ENCODE assay signal across 24 cellular contexts in genomic region chr9:17938256-17938655, GRCh38.
"Had no signal": no experiment of that assay in that cellular context is flagged by ENCODE, and none has a peak within 500 bp of the region (broad histone marks: within the 10 kb centered on the region; RNA-seq: fewer than 3 reads in every experiment).

No MANE protein-coding gene starts in this region.

- ATAC-seq: activated CD4-positive, alpha-beta T cell treated with anti-CD3 and anti-CD28 coated beads for 36 hours; activated CD8-positive, alpha-beta memory T cell treated with anti-CD3 and anti-CD28 coated beads, Interleukin-2, amount 10 ng/mL, durations not matched to agents 7 days and 5 days; activated CD8-positive, alpha-beta T cell treated with anti-CD3 and anti-CD28 coated beads, Interleukin-2, amount 10 ng/mL, durations not matched to agents 7 days and 5 days; esophagus mucosa had no signal

- H3K4me3 ChIP-seq: coronary artery, dorsolateral prefrontal cortex had no signal

- H3K36me3 ChIP-seq: brain microvascular endothelial cell had no signal

- H3K27ac ChIP-seq: brain microvascular endothelial cell, coronary artery, dorsolateral prefrontal cortex had no signal

- H3K27me3 ChIP-seq: brain microvascular endothelial cell had no signal

- DNase-seq: activated CD4-positive, alpha-beta memory T cell treated with anti-CD3 and anti-CD28 coated beads for 36 hours; activated CD4-positive, alpha-beta T cell treated with anti-CD3 and anti-CD28 coated beads for 36 hours; activated CD4-positive, alpha-beta T cell treated with anti-CD3 and anti-CD28 coated beads, Interleukin-2, amount 10 ng/mL, durations not matched to agents 24 days and 14 days; activated CD4-positive, CD25-positive, alpha-beta regulatory T cell; activated CD4-positive, CD25-positive, alpha-beta regulatory T cell treated with anti-CD3 and anti-CD28 coated beads, Interleukin-2, amount 50 U/mL, for 72 hours; activated CD8-positive, alpha-beta memory T cell treated with anti-CD3 and anti-CD28 coated beads, Interleukin-2, amount 10 ng/mL, durations not matched to agents 7 days and 5 days; activated CD8-positive, alpha-beta memory T cell treated with anti-CD3 and anti-CD28 coated beads, Interleukin-2, amount 50 U/mL, for 4 hours; activated CD8-positive, alpha-beta T cell treated with anti-CD3 and anti-CD28 coated beads, Interleukin-2, amount 10 ng/mL, durations not matched to agents 7 days and 5 days; activated effector memory CD4-positive, alpha-beta T cell treated with anti-CD3 and anti-CD28 coated beads, Interleukin-2, amount 50 U/mL, for 16 hours; activated naive CD4-positive, alpha-beta T cell treated with anti-CD3 and anti-CD28 coated beads for 36 hours; activated naive CD8-positive, alpha-beta T cell treated with anti-CD3 and anti-CD28 coated beads, Interleukin-2, amount 10 ng/mL, durations not matched to agents 7 days and 5 days; activated T-cell treated with anti-CD3 and anti-CD28 coated beads, Interleukin-2, amount 50 U/mL, for 1 hour; activated T-cell treated with anti-CD3 and anti-CD28 coated beads, Interleukin-2, amount 50 U/mL, for 48 hours; amniotic stem cell; anterior cingulate cortex; brain microvascular endothelial cell; dorsolateral prefrontal cortex; effector memory CD4-positive, alpha-beta T cell; endodermal cell; foreskin fibroblast; head of caudate nucleus; T-helper 2 cell had no signal
